In genomic region chrX:100413231-100413630, GRCh38 we compare ENCODE assay signal across 8 cellular contexts. TPM values are rescaled to one million over a fixed set of nuclear protein-coding genes. Genes with fewer than 3 reads are reported as not detected.
A peak's percentile ranks its signal among the peaks of the same experiment; 100 is the strongest.
DNase-seq lines count a peak whose midpoint lies in the region; ATAC-seq, FAIRE-seq and TF ChIP-seq lines count a peak whose summit lies in the region.

No MANE protein-coding gene starts in this region.

- H3K4me1 Mint-ChIP-seq in nephron = peaks cover 58% of the 10 kb centered on the region

- H3K79me2 ChIP-seq in endothelial cell of umbilical vein (ENCODE audit: control insufficient read depth, insufficient read depth, low read length) = no peaks in the 10 kb centered on the region

- H3K4me3 ChIP-seq in endothelial cell of umbilical vein (replicated peaks in 1 of 3; ENCODE audit: insufficient read depth in 1 of 3, low read depth in 1 of 3, low read length in 3 of 3) = no peak overlapping the region

- dilution Hi-C loops in endothelial cell of umbilical vein (cut with MboI; ENCODE audit: extremely low pct_ligation_motif_present, low sequenced_read_pairs) = no loop called here

- peak; percentile 70 for FAIRE-seq in endothelial cell of umbilical vein (lab: Jason Lieb, UNC)

- H3K9me3 Mint-ChIP-seq in nephron = no peaks in the 10 kb centered on the region

- peak; percentile 79 for ATAC-seq in GM21360 (IDR thresholded peaks at IDR 0.05; ENCODE audit: unreplicated experiment)

- intact Hi-C loops in endothelial cell of umbilical vein (cut with micrococcal nuclease) = loop anchor here (5.0 kb wide), 1 partner anchor 46 kb away; no protein-coding TSS in a partner anchor

- no peak overlapping the region for H3K9ac ChIP-seq in endothelial cell of umbilical vein (replicated peaks; ENCODE audit: extremely low read depth, insufficient read depth, low read length)

- H3K4me3 Mint-ChIP-seq in nephron = peak overlapping the region; percentile 81 to 94 (median 90)

- DNase-seq in NCI-H446 (lab: John Stamatoyannopoulos, UW) (peak; percentile 27 to 52), NCI-H446 treated with DMSO at 0.1 percent for 48 hours (lab: John Stamatoyannopoulos, UW) (no peak), RPMI7951 (ENCODE audit: low read depth) (peak; percentile 38), endothelial cell of umbilical vein (ENCODE audit: low read depth, low spot score) (peak; percentile 61)
- no peak for DNase-seq in effector CD8-positive, alpha-beta T cell (lab: John Stamatoyannopoulos, UW)

- no peaks in the 10 kb centered on the region for H3K9me3 ChIP-seq in endothelial cell of umbilical vein (replicated peaks; ENCODE audit: control insufficient read depth, insufficient read depth, low read length)

- no peak for TF ChIP-seq POLR2A in endothelial cell of umbilical vein (IDR thresholded peaks at IDR 0.05; ENCODE audit: low read depth, low read length)

- CTCF ChIA-PET in endothelial cell of umbilical vein (lab: Charles Lee) = interaction anchor here (1.0 to 1.6 kb wide), 9 partner anchors 10 to 617 kb away, joined by 3 to 19 read pairs (median 6); no protein-coding TSS in a partner anchor

- no peaks in the 10 kb centered on the region for H4K20me1 ChIP-seq in endothelial cell of umbilical vein (replicated peaks; ENCODE audit: control insufficient read depth, extremely low read depth, insufficient read depth, low read length)

- H3K27ac Mint-ChIP-seq in nephron = peak overlapping the region in 1 of 3 experiments; percentile 1

- TF ChIP-seq RAD21 in Ishikawa (IDR thresholded peaks at IDR 0.05; ENCODE audit: low read depth) = peak; percentile 63

- H3K9me1 ChIP-seq in endothelial cell of umbilical vein (replicated peaks; ENCODE audit: control insufficient read depth, extremely low read depth, insufficient read depth, low read length) = no peaks in the 10 kb centered on the region

- H3K27ac ChIP-seq in endothelial cell of umbilical vein (ENCODE audit: insufficient read depth, low read depth, low read length) = no peak overlapping the region

- H3K4me2 ChIP-seq in endothelial cell of umbilical vein (ENCODE audit: insufficient read depth, low read length) = no peak overlapping the region

- no peak for TF ChIP-seq EP300 in Ishikawa (IDR thresholded peaks at IDR 0.05; ENCODE audit: borderline replicate concordance)

- H3K36me3 Mint-ChIP-seq in nephron (ENCODE audit: low read depth) = peaks cover under 1% of the 10 kb centered on the region

- no TSS peak for BruUV-seq in endothelial cell of umbilical vein (replicated peaks; lab: Mats Ljungman, UMichigan)

- H3K27me3 Mint-ChIP-seq in nephron (ENCODE audit: low read depth) = peaks cover 36% of the 10 kb centered on the region

- H2AFZ ChIP-seq in endothelial cell of umbilical vein (ENCODE audit: low read depth, low read length) = no peak overlapping the region

- H3K27me3 ChIP-seq in endothelial cell of umbilical vein (ENCODE audit: control insufficient read depth in 2 of 2, insufficient read depth in 2 of 2, low read length in 2 of 2) = peaks cover 17 to 34% of the 10 kb centered on the region in 2 experiments

- POLR2A ChIA-PET in endothelial cell of umbilical vein (lab: Charles Lee) = no interaction called here

- TF ChIP-seq CTCF in endothelial cell of umbilical vein (IDR thresholded peaks at IDR 0.05; ENCODE audit: extremely low read depth in 1 of 2, insufficient read depth in 1 of 2, low read depth in 1 of 2, low read length in 2 of 2) (peak in 1 of 2 donors; percentile 26), nephron (IDR thresholded peaks at IDR 0.05; ENCODE audit: unreplicated experiment in 3 of 3) (peak; percentile 71 to 80 (median 76))

- H3K36me3 ChIP-seq in endothelial cell of umbilical vein (ENCODE audit: control insufficient read depth in 2 of 2, extremely low read depth in 1 of 2, insufficient read depth in 2 of 2, low read length in 2 of 2) = no peaks in the 10 kb centered on the region

- H3K4me1 ChIP-seq in endothelial cell of umbilical vein (ENCODE audit: control insufficient read depth, extremely low read depth, insufficient read depth, low read length) = peaks cover 13% of the 10 kb centered on the region

TF ChIP-seq in Ishikawa, 13 proteins besides CTCF, POLR2A, EP300 and RAD21 (continues in another document):
- TF ChIP-seq TCF12 (IDR thresholded peaks at IDR 0.05; ENCODE audit: low read depth) (no peak), TAF1 (IDR thresholded peaks at IDR 0.05; ENCODE audit: low read depth) (no peak), USF1 (IDR thresholded peaks at IDR 0.05) (no peak), TEAD4 (IDR thresholded peaks at IDR 0.05) (no peak), FOXM1 (IDR thresholded peaks at IDR 0.05; ENCODE audit: borderline replicate concordance, low read depth) (no peak), NFIC (IDR thresholded peaks at IDR 0.05) (no peak), EGR1 (IDR thresholded peaks at IDR 0.05) (no peak), MAX (IDR thresholded peaks at IDR 0.05) (no peak), CEBPB (IDR thresholded peaks at IDR 0.05) (no peak), ZBTB7A (IDR thresholded peaks at IDR 0.05; ENCODE audit: low read depth) (no peak)

TF ChIP-seq in endothelial cell of umbilical vein, 7 proteins besides CTCF, POLR2A, EP300 and RAD21:
- TF ChIP-seq GATA2 (IDR thresholded peaks at IDR 0.05; ENCODE audit: insufficient read depth, insufficient read length, low read depth, low read length) (no peak), MAX (IDR thresholded peaks at IDR 0.05; ENCODE audit: insufficient read depth, insufficient read length) (no peak), MYC (IDR thresholded peaks at IDR 0.05; ENCODE audit: low read depth, low read length) (no peak), EZH2 (IDR thresholded peaks at IDR 0.05; ENCODE audit: borderline replicate concordance, low read depth, low read length, severe bottlenecking) (no peak), JUN (IDR thresholded peaks at IDR 0.05; ENCODE audit: borderline replicate concordance, insufficient read depth, insufficient read length, low read depth) (no peak)

RNA-seq across cellular contexts. Expression of gene PCDH19, which starts 3.2 kb away (rescaled TPM):
- total RNA-seq in RPMI7951 (2014; rRNA removed; shearing (Covaris generic)) = not detected in 2 replicates
- total RNA-seq in endothelial cell of umbilical vein = 1.2 and 4.3 TPM in 2 replicates
- polyA plus RNA-seq in endothelial cell of umbilical vein = 1.1 and 1.2 TPM in 2 replicates
- 0.89 and 0.96 TPM in 2 replicates for polyA plus RNA-seq in endothelial cell of umbilical vein (2011; cell fraction: cytosol; rRNA removed)
- 1.5 TPM in 2 replicates for polyA plus RNA-seq in endothelial cell of umbilical vein (2011; cell fraction: nucleus; rRNA removed)
- polyA plus RNA-seq in endothelial cell of umbilical vein (2012) = 1.1 TPM in 2 replicates
- polyA minus RNA-seq in endothelial cell of umbilical vein = 3.5 and 3.9 TPM in 2 replicates
- not detected for polyA minus RNA-seq in endothelial cell of umbilical vein (2011; cell fraction: cytosol; rRNA and poly(A)+ RNA removed)
- 3.1 and 3.9 TPM in 2 replicates for polyA minus RNA-seq in endothelial cell of umbilical vein (2011; cell fraction: nucleus; rRNA and poly(A)+ RNA removed)

Comparison
In these comparisons a context has a peak if more than half of its experiments do, and no peak if none do; other contexts are left out.
1. DNase-seq: peak in NCI-H446 (2 of 2), RPMI7951 (single experiment) and endothelial cell of umbilical vein (single experiment); none in NCI-H446 treated with DMSO at 0.1 percent for 48 hours (single experiment) and effector CD8-positive, alpha-beta T cell (single experiment).